ENCODE assay signal across 29 cellular contexts in genomic region chr19:11452814-11453335, GRCh38. TPM values are rescaled to one million over a fixed set of nuclear protein-coding genes. Genes with fewer than 3 reads are reported as not detected.
DNase-seq lines count a peak whose midpoint lies in the region; ATAC-seq, FAIRE-seq and TF ChIP-seq lines count a peak whose summit lies in the region.
"Had no signal": no experiment of that assay in that cellular context is flagged by ENCODE, and none has a peak within 500 bp of the region (broad histone marks: within the 10 kb centered on the region; RNA-seq: fewer than 3 reads in every experiment).

No MANE protein-coding gene starts in this region.

- H3K79me2 ChIP-seq in Karpas-422 (ENCODE audit: low read length) (no peaks in the 10 kb centered on the region), PC-3 (ENCODE audit: low read length) (no peaks in the 10 kb centered on the region)

- WGBS in IMR-90 (ENCODE audit: extremely low coverage in 2 of 2, insufficient read length in 1 of 2), 2 experiments = 95% methylated on average over 10 of the region's 23 CpGs; no CpG with 5 or more reads in 1 of the 2 experiments

- H3K27ac ChIP-seq in IMR-90 (ENCODE audit: insufficient read depth, low read length) = no peak overlapping the region
- no peak overlapping the region for H3K27ac ChIP-seq in Karpas-422 (ENCODE audit: low read length)
- H3K27ac ChIP-seq in PC-3 (ENCODE audit: low read length) = no peak overlapping the region
- H3K27ac ChIP-seq: BLaER1, epithelial cell of prostate, RWPE1, testis, uterus had no signal

- peak; percentile 17 for DNase-seq in D721Med (ENCODE audit: insufficient read length, low spot score)
- no peak for DNase-seq in IMR-90
- DNase-seq in nephron progenitor cell = no peak
- DNase-seq in Karpas-422 = no peak
- no peak for DNase-seq in PC-3
- no peak for DNase-seq in GM19238 (ENCODE audit: insufficient read length, low spot score)
- no peak for DNase-seq in GOT3 (lab: John Stamatoyannopoulos, UW)
- DNase-seq: activated B cell treated with CpG ODN at 0.5 μM for 24 hours; activated CD4-positive, alpha-beta T cell treated with anti-CD3 and anti-CD28 coated beads, Interleukin-2, amount 50 U/mL, for 4 hours; activated CD8-positive, alpha-beta memory T cell treated with anti-CD3 and anti-CD28 coated beads, Interleukin-2, amount 50 U/mL, for 4 hours; central memory CD4-positive, alpha-beta T cell; Kasumi-1; NCI-H1694 treated with DMSO at 0.1 percent for 48 hours; NCI-H526 treated with DMSO at 0.1 percent for 48 hours; retina; T-helper 9 cell; testis; uterus had no signal

- H3K4me3 ChIP-seq in IMR-90 (ENCODE audit: insufficient read depth, low read depth, low read length) (no peak overlapping the region), Karpas-422 (ENCODE audit: low read length) (no peak overlapping the region), PC-3 (ENCODE audit: low read length) (no peak overlapping the region)
- H3K4me3 ChIP-seq: BLaER1, testis, uterus had no signal

- no peak overlapping the region for H3K23ac ChIP-seq in IMR-90 (ENCODE audit: low read depth, low read length)

- H3K27ac Mint-ChIP-seq in brain = peak overlapping the region; percentile 59 to 95 (median 90)
- no peak overlapping the region for H3K27ac Mint-ChIP-seq in nephron progenitor cell
- H3K27ac Mint-ChIP-seq: activated B cell treated with CpG ODN at 0.5 μM for 24 hours; activated naive CD8-positive, alpha-beta T cell; activated T-helper 2 cell treated with anti-CD3 and anti-CD28 coated beads, Interferon-gamma antibody, Interleukin-2, Interleukin-4, amounts not matched to agents 10 μg/mL and 5 μg/mL and 100 μg/mL, durations not matched to agents 14 hours and 24 hours and 36 hours; memory B cell had no signal

- no peak for TF ChIP-seq POLR2A in IMR-90 (IDR thresholded peaks at IDR 0.05; ENCODE audit: low read depth, low read length)

- no peak overlapping the region for H4K91ac ChIP-seq in IMR-90 (ENCODE audit: insufficient read depth, low read depth, low read length)

- H3K56ac ChIP-seq in IMR-90 (ENCODE audit: extremely low read depth, insufficient read depth, low read length) = no peak overlapping the region

- dilution Hi-C loops in IMR-90 (cut with HindIII; ENCODE audit: low sequenced_read_pairs, unreplicated experiment) = no loop called here

- H2AFZ ChIP-seq in IMR-90 (replicated peaks; ENCODE audit: low read length, poor library complexity) = no peak overlapping the region
- H2AFZ ChIP-seq in Karpas-422 (ENCODE audit: low read length) = no peak overlapping the region
- H2AFZ ChIP-seq in PC-3 (ENCODE audit: low read length) = no peak overlapping the region

- no peaks in the 10 kb centered on the region; the same call in 1 of the 2 replicates for H3K4me1 ChIP-seq in IMR-90 (ENCODE audit: control insufficient read depth, insufficient read depth, low read length)
- peaks cover 19% of the 10 kb centered on the region for H3K4me1 ChIP-seq in Karpas-422 (ENCODE audit: low read length)
- no peaks in the 10 kb centered on the region for H3K4me1 ChIP-seq in PC-3 (ENCODE audit: insufficient read depth, low read length)
- H3K4me1 ChIP-seq: testis had no signal

- POLR2A ChIA-PET in IMR-90 (lab: Charles Lee; ENCODE audit: unreplicated experiment) (interaction anchor here (0.6 to 0.7 kb wide), 2 partner anchors 76 to 82 kb away, joined by 8 to 12 read pairs; partner anchors contain the start of gene ECSIT), PC-3 (lab: Charles Lee; ENCODE audit: unreplicated experiment) (no interaction called here)

- no peaks in the 10 kb centered on the region for H3F3A ChIP-seq in PC-3 (ENCODE audit: low read length, unreplicated experiment)

- H2BK5ac ChIP-seq in IMR-90 (ENCODE audit: low read depth, low read length, poor library complexity, severe bottlenecking) = no peak overlapping the region

- H3K4me1 Mint-ChIP-seq in brain (peaks cover 16% of the 10 kb centered on the region), nephron progenitor cell (peaks cover 36% of the 10 kb centered on the region)

- no peak overlapping the region for H3K4ac ChIP-seq in IMR-90 (ENCODE audit: low read depth, low read length)

- intact Hi-C loops in IMR-90 (cut with micrococcal nuclease) = no loop called here
- intact Hi-C loops in PC-3 (cut with micrococcal nuclease) = no loop called here

- H3K36me3 ChIP-seq in IMR-90 (ENCODE audit: control insufficient read depth, insufficient read depth, low read length) = peaks cover 19% of the 10 kb centered on the region
- no peaks in the 10 kb centered on the region; the same call in 1 of the 2 replicates for H3K36me3 ChIP-seq in Karpas-422 (ENCODE audit: insufficient read depth, low read length)
- H3K36me3 ChIP-seq in PC-3 (ENCODE audit: low read depth, low read length) = peaks cover 16% of the 10 kb centered on the region
- H3K36me3 ChIP-seq: uterus had no signal

- peak overlapping the region; percentile 76 for H2AK9ac ChIP-seq in IMR-90 (replicated peaks; ENCODE audit: low read depth, low read length, poor library complexity)

- no peak overlapping the region for H2BK120ac ChIP-seq in IMR-90 (ENCODE audit: low read depth, low read length)

- no peak overlapping the region for H3K4me3 Mint-ChIP-seq in brain
- H3K4me3 Mint-ChIP-seq in nephron progenitor cell = peak overlapping the region; percentile 54
- H3K4me3 Mint-ChIP-seq: activated naive CD8-positive, alpha-beta T cell had no signal

- H3K9me2 ChIP-seq in Karpas-422 (replicated peaks; ENCODE audit: insufficient read depth, low read length) (no peaks in the 10 kb centered on the region), PC-3 (replicated peaks; ENCODE audit: low read length) (no peaks in the 10 kb centered on the region)

- ATAC-seq in IMR-90 (ENCODE audit: low read depth) (no peak), PC-3 (no peak)

- no peak overlapping the region for H3K18ac ChIP-seq in IMR-90 (ENCODE audit: low read depth, low read length)

- no peak overlapping the region for H4K8ac ChIP-seq in IMR-90 (ENCODE audit: low read depth in 2 of 2, low read length in 2 of 2)

- no peak overlapping the region for H2BK15ac ChIP-seq in IMR-90 (ENCODE audit: low read depth, low read length)

- FAIRE-seq in D721Med (lab: Jason Lieb, UNC) = no peak
- FAIRE-seq: astrocyte had no signal

- in situ Hi-C loops in IMR-90 (cut with MboI; ENCODE audit: low sequenced_read_pairs) = no loop called here

- H3K9ac ChIP-seq in IMR-90 (ENCODE audit: low read depth, low read length) = no peak overlapping the region
- H3K9ac ChIP-seq in Karpas-422 (ENCODE audit: low read length) = no peak overlapping the region
- H3K9ac ChIP-seq in PC-3 (ENCODE audit: low read length) = no peak overlapping the region
- H3K9ac ChIP-seq: BLaER1 had no signal

- H3K36me3 Mint-ChIP-seq in brain (peaks cover 32% of the 10 kb centered on the region), nephron progenitor cell (ENCODE audit: low read depth) (peaks cover 6% of the 10 kb centered on the region)
- H3K36me3 Mint-ChIP-seq: activated naive CD8-positive, alpha-beta T cell had no signal

- TF ChIP-seq CTCF in D721Med (IDR thresholded peaks at IDR 0.05; ENCODE audit: insufficient read depth, missing control alignments) = no peak
- no peak for TF ChIP-seq CTCF in IMR-90 (conservative IDR thresholded peaks at IDR 0.05; ENCODE audit: low read depth, low read length)
- TF ChIP-seq CTCF in brain (conservative IDR thresholded peaks at IDR 0.05) = no peak
- no peak for TF ChIP-seq CTCF in nephron progenitor cell (IDR thresholded peaks at IDR 0.05)
- no peak for TF ChIP-seq CTCF in PC-3 (conservative IDR thresholded peaks at IDR 0.05; ENCODE audit: low read depth, low read length)

- H3K27me3 ChIP-seq in IMR-90 (ENCODE audit: control insufficient read depth, insufficient read depth, low read length) = no peaks in the 10 kb centered on the region
- no peaks in the 10 kb centered on the region for H3K27me3 ChIP-seq in Karpas-422 (ENCODE audit: low read length)
- H3K27me3 ChIP-seq in PC-3 (ENCODE audit: low read length) = no peaks in the 10 kb centered on the region
- H3K27me3 ChIP-seq: BLaER1, testis, uterus had no signal

- H3K14ac ChIP-seq in IMR-90 (replicated peaks; ENCODE audit: low read depth, low read length) = no peak overlapping the region

- H3K9me1 ChIP-seq in IMR-90 (ENCODE audit: insufficient read depth, low read length) = no peaks in the 10 kb centered on the region

- H4K20me1 ChIP-seq in IMR-90 (ENCODE audit: insufficient read depth, low read length) = no peaks in the 10 kb centered on the region
- no peaks in the 10 kb centered on the region for H4K20me1 ChIP-seq in Karpas-422 (ENCODE audit: insufficient read depth, low read depth, low read length)
- no peaks in the 10 kb centered on the region for H4K20me1 ChIP-seq in PC-3 (ENCODE audit: low read length)
- H4K20me1 ChIP-seq: BLaER1 had no signal

- H3K27me3 Mint-ChIP-seq in brain (no peaks in the 10 kb centered on the region), nephron progenitor cell (ENCODE audit: low read depth, poor library complexity) (no peaks in the 10 kb centered on the region)
- H3K27me3 Mint-ChIP-seq: activated B cell treated with CpG ODN at 0.5 μM for 24 hours; activated naive CD8-positive, alpha-beta T cell had no signal

- H3K9me3 ChIP-seq in IMR-90 (ENCODE audit: control insufficient read depth, insufficient read depth, low read length) = no peaks in the 10 kb centered on the region
- no peaks in the 10 kb centered on the region for H3K9me3 ChIP-seq in Karpas-422 (ENCODE audit: low read length)
- no peaks in the 10 kb centered on the region for H3K9me3 ChIP-seq in PC-3 (ENCODE audit: low read length)
- H3K9me3 ChIP-seq: BLaER1, testis, uterus had no signal

- no peak overlapping the region for H3K4me2 ChIP-seq in IMR-90 (ENCODE audit: low read depth, low read length)
- no peak overlapping the region for H3K4me2 ChIP-seq in Karpas-422 (ENCODE audit: low read depth, low read length, poor library complexity, severe bottlenecking)
- no peak overlapping the region for H3K4me2 ChIP-seq in PC-3 (ENCODE audit: low read length)
- H3K4me2 ChIP-seq: BLaER1 had no signal

- CTCF ChIA-PET in IMR-90 (lab: Yijun Ruan, JAX) = interaction anchor here (0.6 to 1.1 kb wide), 3 partner anchors 29 to 346 kb away, joined by 3 to 5 read pairs (median 5); no protein-coding TSS in a partner anchor
- CTCF ChIA-PET in PC-3 (lab: Charles Lee) = interaction anchor here (0.6 kb wide), 1 partner anchor 83 kb away, joined by 4 read pairs; no protein-coding TSS in a partner anchor

- no peak overlapping the region for H4K5ac ChIP-seq in IMR-90 (ENCODE audit: low read depth, low read length)

- H2BK20ac ChIP-seq in IMR-90 (ENCODE audit: low read depth, low read length) = no peak overlapping the region

- no peaks in the 10 kb centered on the region for H3K79me1 ChIP-seq in IMR-90 (ENCODE audit: low read depth in 1 of 2, low read length in 2 of 2)

- no peak for TF ChIP-seq RAD21 in IMR-90 (IDR thresholded peaks at IDR 0.05; ENCODE audit: low read length)

- H3K9me3 Mint-ChIP-seq in brain = peaks cover 0 to 2% (median 0%) of the 10 kb centered on the region in 5 experiments
- no peaks in the 10 kb centered on the region for H3K9me3 Mint-ChIP-seq in nephron progenitor cell
- H3K9me3 Mint-ChIP-seq: activated B cell treated with CpG ODN at 0.5 μM for 24 hours; activated T-helper 2 cell treated with anti-CD3 and anti-CD28 coated beads, Interferon-gamma antibody, Interleukin-2, Interleukin-4, amounts not matched to agents 10 μg/mL and 5 μg/mL and 100 μg/mL, durations not matched to agents 14 hours and 24 hours and 36 hours; memory B cell had no signal

- no peak overlapping the region for H2AK5ac ChIP-seq in IMR-90 (ENCODE audit: low read depth, low read length)

- BruUV-seq in IMR-90 (replicated peaks; lab: Mats Ljungman, UMichigan) (no TSS peak), PC-3 (replicated peaks; lab: Mats Ljungman, UMichigan) (no TSS peak)

RNA-seq across cellular contexts. Expression of gene PRKCSH, which starts 17.4 kb away (rescaled TPM):
- total RNA-seq in IMR-90 (2012; rRNA removed) (36.0 and 55.8 TPM in 2 replicates), PC-3 (2014; rRNA removed) (222 and 266 TPM in 2 replicates)
- polyA plus RNA-seq in IMR-90 (2012; rRNA removed) (252 and 272 TPM in 2 replicates), brain (ENCODE audit: insufficient read depth, low read depth, low replicate concordance) (525 TPM)
- 208 and 303 TPM in 2 replicates for polyA plus RNA-seq in IMR-90 (2012; cell fraction: cytosol; rRNA removed)
- polyA plus RNA-seq in IMR-90 (2012; cell fraction: nucleus; rRNA removed; ENCODE audit: low replicate concordance) = 310 and 537 TPM in 2 replicates
- total RNA-seq in Karpas-422 (2014; rRNA removed; shearing (Covaris generic); ENCODE audit: low replicate concordance) = 77.3 and 90.4 TPM in 2 replicates

RNA-seq across cellular contexts. Expression of gene ODAD3, which starts 18.0 kb away (rescaled TPM):
- total RNA-seq in IMR-90 (2012; rRNA removed) = under 0.01 and 0.28 TPM in 2 replicates
- polyA plus RNA-seq in IMR-90 (2012; rRNA removed) = 0.04 and 0.44 TPM in 2 replicates
- polyA plus RNA-seq in IMR-90 (2012; cell fraction: cytosol; rRNA removed) = 0.04 and 0.09 TPM in 2 replicates
- 0.64 and 0.76 TPM in 2 replicates for polyA plus RNA-seq in IMR-90 (2012; cell fraction: nucleus; rRNA removed; ENCODE audit: low replicate concordance)
- 7.7 TPM for polyA plus RNA-seq in brain (ENCODE audit: insufficient read depth, low read depth, low replicate concordance)
- total RNA-seq in Karpas-422 (2014; rRNA removed; shearing (Covaris generic); ENCODE audit: low replicate concordance) = 0.32 TPM in 1 of 2 replicates, not detected in the other
- total RNA-seq in PC-3 (2014; rRNA removed) = 0.52 and 3.9 TPM in 2 replicates
- total RNA-seq: Daoy had no signal

RNA-seq across cellular contexts. Expression of gene ELAVL3, which starts 28.0 kb away (rescaled TPM):
- total RNA-seq in IMR-90 (2012; rRNA removed) (not detected in 2 replicates), PC-3 (2014; rRNA removed) (not detected in 2 replicates)
- polyA plus RNA-seq in IMR-90 (2012; rRNA removed) (not detected in 2 replicates), brain (ENCODE audit: insufficient read depth, low read depth, low replicate concordance) (165 TPM)
- polyA plus RNA-seq in IMR-90 (2012; cell fraction: cytosol; rRNA removed) = not detected in 2 replicates
- 0.02 TPM in 2 replicates for polyA plus RNA-seq in IMR-90 (2012; cell fraction: nucleus; rRNA removed; ENCODE audit: low replicate concordance)
- not detected in 2 replicates for total RNA-seq in Karpas-422 (2014; rRNA removed; shearing (Covaris generic); ENCODE audit: low replicate concordance)
- total RNA-seq: activated B cell treated with CpG ODN at 0.5 μM for 24 hours, astrocyte, Daoy, myocyte, omental fat pad had no signal

RNA-seq across cellular contexts. Expression of gene RGL3, which starts 33.8 kb away (rescaled TPM):
- total RNA-seq in IMR-90 (2012; rRNA removed) (0.18 TPM in 1 of 2 replicates, not detected in the other), PC-3 (2014; rRNA removed) (23.5 and 24.2 TPM in 2 replicates)
- polyA plus RNA-seq in IMR-90 (2012; rRNA removed) (0.34 and 0.62 TPM in 2 replicates), brain (ENCODE audit: insufficient read depth, low read depth, low replicate concordance) (17.6 TPM)
- polyA plus RNA-seq in IMR-90 (2012; cell fraction: cytosol; rRNA removed) = 0.27 and 0.48 TPM in 2 replicates
- 10.2 and 19.9 TPM in 2 replicates for polyA plus RNA-seq in IMR-90 (2012; cell fraction: nucleus; rRNA removed; ENCODE audit: low replicate concordance)
- total RNA-seq in Karpas-422 (2014; rRNA removed; shearing (Covaris generic); ENCODE audit: low replicate concordance) = 2.5 TPM in 1 of 2 replicates, not detected in the other
- total RNA-seq: activated T-helper 2 cell treated with anti-CD3 and anti-CD28 coated beads, Interferon-gamma antibody, Interleukin-2, Interleukin-4, amounts not matched to agents 10 μg/mL and 5 μg/mL and 100 μg/mL, durations not matched to agents 14 hours and 24 hours and 36 hours; Daoy had no signal

RNA-seq across cellular contexts. Expression of gene ZNF653, which starts 52.8 kb away (rescaled TPM):
- total RNA-seq in IMR-90 (2012; rRNA removed) (3.9 and 4.4 TPM in 2 replicates), PC-3 (2014; rRNA removed) (14.2 and 16.2 TPM in 2 replicates)
- polyA plus RNA-seq in IMR-90 (2012; rRNA removed) (9.0 and 10.3 TPM in 2 replicates), brain (ENCODE audit: insufficient read depth, low read depth, low replicate concordance) (15.8 TPM)
- 7.2 and 9.3 TPM in 2 replicates for polyA plus RNA-seq in IMR-90 (2012; cell fraction: cytosol; rRNA removed)
- polyA plus RNA-seq in IMR-90 (2012; cell fraction: nucleus; rRNA removed; ENCODE audit: low replicate concordance) = 26.5 and 30.3 TPM in 2 replicates
- total RNA-seq in Karpas-422 (2014; rRNA removed; shearing (Covaris generic); ENCODE audit: low replicate concordance) = 6.1 and 11.3 TPM in 2 replicates
